In genomic region chr6:16929814-16930213, GRCh38 we compare ENCODE assay signal across 13 cellular contexts.
DNase-seq lines count a peak whose midpoint lies in the region; ATAC-seq and TF ChIP-seq lines count a peak whose summit lies in the region.
"Had no signal": no experiment of that assay in that cellular context is flagged by ENCODE, and none has a peak within 500 bp of the region (broad histone marks: within the 10 kb centered on the region; RNA-seq: fewer than 3 reads in every experiment).

No MANE protein-coding gene starts in this region.

- TF ChIP-seq CTCF in PC-3 (conservative IDR thresholded peaks at IDR 0.05; ENCODE audit: low read depth, low read length) = no peak
- TF ChIP-seq CTCF in epithelial cell of esophagus (IDR thresholded peaks at IDR 0.05; ENCODE audit: insufficient read depth, low read depth, low read length, missing control alignments) = no peak
- TF ChIP-seq CTCF in type B pancreatic cell (conservative IDR thresholded peaks at IDR 0.05) = no peak

- H3K27ac ChIP-seq in PC-3 (ENCODE audit: low read length) = no peak overlapping the region
- H3K27ac ChIP-seq: right lobe of liver had no signal

- H3K4me3 Mint-ChIP-seq in type B pancreatic cell = no peak overlapping the region
- H3K4me3 Mint-ChIP-seq: activated naive CD4-positive, alpha-beta T cell treated with anti-CD3 and anti-CD28 coated beads, Interleukin-2, amount 10 ng/mL, durations not matched to agents 7 days and 5 days; naive thymus-derived CD4-positive, alpha-beta T cell had no signal

- no peaks in the 10 kb centered on the region for H3K79me2 ChIP-seq in PC-3 (ENCODE audit: low read length)

- no peaks in the 10 kb centered on the region for H3K4me1 Mint-ChIP-seq in type B pancreatic cell (ENCODE audit: unreplicated experiment)
- H3K4me1 Mint-ChIP-seq: activated naive CD4-positive, alpha-beta T cell treated with anti-CD3 and anti-CD28 coated beads, Interleukin-2, amount 10 ng/mL, durations not matched to agents 7 days and 5 days; naive thymus-derived CD4-positive, alpha-beta T cell had no signal

- H3K4me3 ChIP-seq in PC-3 (ENCODE audit: low read length) (no peak overlapping the region), epithelial cell of esophagus (ENCODE audit: low read length) (no peak overlapping the region)
- H3K4me3 ChIP-seq: right lobe of liver had no signal

- no peaks in the 10 kb centered on the region for H3K4me1 ChIP-seq in PC-3 (ENCODE audit: insufficient read depth, low read length)
- H3K4me1 ChIP-seq: right lobe of liver had no signal

- no peaks in the 10 kb centered on the region for H3K9me2 ChIP-seq in PC-3 (replicated peaks; ENCODE audit: low read length)

- no peaks in the 10 kb centered on the region for H3K36me3 ChIP-seq in PC-3 (ENCODE audit: low read depth, low read length)
- H3K36me3 ChIP-seq: right lobe of liver had no signal

- peaks cover 3% of the 10 kb centered on the region for H3K9me3 Mint-ChIP-seq in type B pancreatic cell
- H3K9me3 Mint-ChIP-seq: activated naive CD4-positive, alpha-beta T cell treated with anti-CD3 and anti-CD28 coated beads, Interleukin-2, amount 10 ng/mL, durations not matched to agents 7 days and 5 days had no signal

- H3K9me3 ChIP-seq in PC-3 (ENCODE audit: low read length) = no peaks in the 10 kb centered on the region
- H3K9me3 ChIP-seq: right lobe of liver had no signal

- DNase-seq in COLO829 (ENCODE audit: low spot score) = peak; percentile 96
- DNase-seq in PC-3 = peak; percentile 17
- DNase-seq in epithelial cell of esophagus (ENCODE audit: low read depth) = peak; percentile 49
- peak; percentile 65 for DNase-seq in myocyte (ENCODE audit: low read depth)
- DNase-seq in type B pancreatic cell (ENCODE audit: extremely low spot score, unreplicated experiment) = no peak
- no peak for DNase-seq in activated gamma-delta T cell (lab: John Stamatoyannopoulos, UW)
- DNase-seq in posterior cingulate gyrus = no peak
- DNase-seq: activated naive CD4-positive, alpha-beta T cell treated with anti-CD3 and anti-CD28 coated beads, Interleukin-2, amount 10 ng/mL, durations not matched to agents 7 days and 5 days; naive thymus-derived CD4-positive, alpha-beta T cell; NCI-H1417; NCI-H524 treated with DMSO at 0.1 percent for 48 hours; right lobe of liver had no signal

- BruUV-seq in PC-3 (replicated peaks; lab: Mats Ljungman, UMichigan) = no TSS peak

- no peak; the same call in none of the 2 replicates for ATAC-seq in PC-3
- ATAC-seq in HG02840 (IDR thresholded peaks at IDR 0.05; ENCODE audit: low FRiP score, unreplicated experiment) = no peak
- ATAC-seq: naive thymus-derived CD4-positive, alpha-beta T cell had no signal

- H3K4me2 ChIP-seq in PC-3 (ENCODE audit: low read length) = no peak overlapping the region

- no peak overlapping the region for H3K9ac ChIP-seq in PC-3 (ENCODE audit: low read length)

- CTCF ChIA-PET in PC-3 (lab: Charles Lee) = no interaction called here

- POLR2A ChIA-PET in PC-3 (lab: Charles Lee; ENCODE audit: unreplicated experiment) = no interaction called here

- H2AFZ ChIP-seq in PC-3 (ENCODE audit: low read length) = no peak overlapping the region

- H3K27me3 Mint-ChIP-seq in type B pancreatic cell = peaks cover 5% of the 10 kb centered on the region

- H3K27ac Mint-ChIP-seq in type B pancreatic cell = no peak overlapping the region
- H3K27ac Mint-ChIP-seq: activated naive CD4-positive, alpha-beta T cell treated with anti-CD3 and anti-CD28 coated beads, Interleukin-2, amount 10 ng/mL, durations not matched to agents 7 days and 5 days; naive thymus-derived CD4-positive, alpha-beta T cell had no signal

- no peaks in the 10 kb centered on the region for H3K36me3 Mint-ChIP-seq in type B pancreatic cell
- H3K36me3 Mint-ChIP-seq: activated naive CD4-positive, alpha-beta T cell treated with anti-CD3 and anti-CD28 coated beads, Interleukin-2, amount 10 ng/mL, durations not matched to agents 7 days and 5 days; naive thymus-derived CD4-positive, alpha-beta T cell had no signal

- intact Hi-C loops in PC-3 (cut with micrococcal nuclease) (no loop called here), posterior cingulate gyrus (cut with DNase I) (no loop called here)

- no peaks in the 10 kb centered on the region for H3F3A ChIP-seq in PC-3 (ENCODE audit: low read length, unreplicated experiment)

- H4K20me1 ChIP-seq in PC-3 (ENCODE audit: low read length) = no peaks in the 10 kb centered on the region

- H3K27me3 ChIP-seq in PC-3 (ENCODE audit: low read length) = peaks cover 10% of the 10 kb centered on the region; the same call in 1 of the 2 replicates
- H3K27me3 ChIP-seq: right lobe of liver had no signal

Comparison
In these comparisons a context has a peak if more than half of its experiments do, and no peak if none do; other contexts are left out.
1. DNase-seq: peak in COLO829 (single experiment), PC-3 (single experiment), epithelial cell of esophagus (single experiment) and myocyte (single experiment); none in type B pancreatic cell (single experiment), activated gamma-delta T cell (single experiment) and posterior cingulate gyrus (0 of 10).